In genomic region chr13:23620613-23621315, GRCh38 we compare ENCODE assay signal across 19 cellular contexts. TPM values are rescaled to one million over a fixed set of nuclear protein-coding genes. Genes with fewer than 3 reads are reported as not detected.
A peak's percentile ranks its signal among the peaks of the same experiment; 100 is the strongest.
DNase-seq lines count a peak whose midpoint lies in the region; ATAC-seq and TF ChIP-seq lines count a peak whose summit lies in the region.
"Had no signal": no experiment of that assay in that cellular context is flagged by ENCODE, and none has a peak within 500 bp of the region (broad histone marks: within the 10 kb centered on the region; RNA-seq: fewer than 3 reads in every experiment).

No MANE protein-coding gene starts in this region.

- no peak for TF ChIP-seq EP300 in gastroesophageal sphincter (IDR thresholded peaks at IDR 0.05)

- H3K4me2 ChIP-seq in neural progenitor cell, result no peak overlapping the region

- H3K9ac ChIP-seq in neural progenitor cell, result no peak overlapping the region

- peak; percentile 19 for ATAC-seq in GM18907 (IDR thresholded peaks at IDR 0.05; ENCODE audit: unreplicated experiment)
- ATAC-seq in RWPE2 (ENCODE audit: low read depth), result peak; percentile 7; the same call in 1 of the 3 replicates
- no peak for ATAC-seq in gastroesophageal sphincter
- ATAC-seq in GM18520 (IDR thresholded peaks at IDR 0.05; ENCODE audit: unreplicated experiment), result no peak
- ATAC-seq: effector memory CD8-positive, alpha-beta T cell; naive thymus-derived CD8-positive, alpha-beta T cell had no signal

- H3K27me3 ChIP-seq in RWPE2 (ENCODE audit: insufficient read depth, poor library complexity, severe bottlenecking) (no peaks in the 10 kb centered on the region), gastroesophageal sphincter (no peaks in the 10 kb centered on the region), neural progenitor cell (no peaks in the 10 kb centered on the region), Peyer's patch (no peaks in the 10 kb centered on the region)
- H3K27me3 ChIP-seq: gastrocnemius medialis had no signal

- peak overlapping the region; percentile 72 for H3K27ac Mint-ChIP-seq in neural progenitor cell
- H3K27ac Mint-ChIP-seq: activated T-cell treated with anti-CD3 and anti-CD28 coated beads, Interleukin-2, amount 50 U/mL, for 24 hours; effector memory CD8-positive, alpha-beta T cell; naive thymus-derived CD8-positive, alpha-beta T cell had no signal

- peaks cover 11% of the 10 kb centered on the region for H3K9me3 Mint-ChIP-seq in neural progenitor cell
- H3K9me3 Mint-ChIP-seq: activated T-cell treated with anti-CD3 and anti-CD28 coated beads, Interleukin-2, amount 50 U/mL, for 24 hours; effector memory CD8-positive, alpha-beta T cell had no signal

- no peaks in the 10 kb centered on the region for H3K79me2 ChIP-seq in neural progenitor cell (ENCODE audit: low read depth)

- H2AFZ ChIP-seq in neural progenitor cell (replicated peaks), result no peak overlapping the region

- no peaks in the 10 kb centered on the region for H3K36me3 ChIP-seq in RWPE2 (ENCODE audit: low read depth)
- H3K36me3 ChIP-seq in gastroesophageal sphincter, result peaks cover 0 to 9% of the 10 kb centered on the region in 2 donors
- H3K36me3 ChIP-seq in neural progenitor cell, result no peaks in the 10 kb centered on the region
- no peaks in the 10 kb centered on the region for H3K36me3 ChIP-seq in Peyer's patch
- H3K36me3 ChIP-seq: gastrocnemius medialis had no signal

- TF ChIP-seq CTCF in RWPE2 (IDR thresholded peaks at IDR 0.05; ENCODE audit: poor library complexity, severe bottlenecking) (no peak), gastroesophageal sphincter (IDR thresholded peaks at IDR 0.05) (no peak), neural progenitor cell (IDR thresholded peaks at IDR 0.05) (no peak), Peyer's patch (IDR thresholded peaks at IDR 0.05) (no peak)

- 63 to 69% methylated on average over 6 to 7 of the region's 8 CpGs for WGBS in gastroesophageal sphincter (ENCODE audit: low coverage in 1 of 2), 2 donors

- H3K27me3 Mint-ChIP-seq in neural progenitor cell (ENCODE audit: insufficient read depth, low read depth), result peaks cover 2% of the 10 kb centered on the region

- H3F3A ChIP-seq in neural progenitor cell (ENCODE audit: low read depth), result peaks cover 6% of the 10 kb centered on the region

- H3K9me3 ChIP-seq in RWPE2 (ENCODE audit: severe bottlenecking) (no peaks in the 10 kb centered on the region), gastroesophageal sphincter (no peaks in the 10 kb centered on the region), neural progenitor cell (ENCODE audit: low read depth) (no peaks in the 10 kb centered on the region), Peyer's patch (no peaks in the 10 kb centered on the region)
- H3K9me3 ChIP-seq: gastrocnemius medialis had no signal

- no peak for DNase-seq in RWPE2 (ENCODE audit: low spot score)
- no peak for DNase-seq in neural progenitor cell (ENCODE audit: low spot score)
- DNase-seq in Peyer's patch, result no peak
- DNase-seq in GDM1 (lab: John Stamatoyannopoulos, UW), result no peak
- no peak for DNase-seq in germinal center (ENCODE audit: low spot score)
- DNase-seq: activated CD4-positive, alpha-beta T cell treated with anti-CD3 and anti-CD28 coated beads, Interleukin-2, amount 50 U/mL, for 1 hour; activated T-cell treated with anti-CD3 and anti-CD28 coated beads, Interleukin-2, amount 50 U/mL, for 24 hours; central memory CD4-positive, alpha-beta T cell; effector memory CD8-positive, alpha-beta T cell; gastrocnemius medialis; MV-4-11; naive thymus-derived CD8-positive, alpha-beta T cell; NCI-H2029 treated with DMSO at 0.1 percent for 48 hours; NCI-H510A; substantia nigra had no signal

- peaks cover 41% of the 10 kb centered on the region for H3K36me3 Mint-ChIP-seq in neural progenitor cell
- H3K36me3 Mint-ChIP-seq: naive thymus-derived CD8-positive, alpha-beta T cell had no signal

- H3K4me1 Mint-ChIP-seq in neural progenitor cell, result peaks cover 21% of the 10 kb centered on the region

- H3K4me3 ChIP-seq in RWPE2 (ENCODE audit: severe bottlenecking) (no peak overlapping the region), gastroesophageal sphincter (no peak overlapping the region), neural progenitor cell (no peak overlapping the region), Peyer's patch (no peak overlapping the region)
- H3K4me3 ChIP-seq: gastrocnemius medialis had no signal

- H3K27ac ChIP-seq in RWPE2 (ENCODE audit: poor library complexity, severe bottlenecking) (no peak overlapping the region), gastroesophageal sphincter (peak overlapping the region in 3 of 4 donors; percentile 21 to 44 (median 33)), neural progenitor cell (no peak overlapping the region), Peyer's patch (no peak overlapping the region)
- H3K27ac ChIP-seq: gastrocnemius medialis had no signal

- peaks cover 4% of the 10 kb centered on the region for H4K20me1 ChIP-seq in neural progenitor cell (ENCODE audit: low read depth)

- H3K4me3 Mint-ChIP-seq in neural progenitor cell, result no peak overlapping the region
- H3K4me3 Mint-ChIP-seq: activated T-cell treated with anti-CD3 and anti-CD28 coated beads, Interleukin-2, amount 50 U/mL, for 24 hours; effector memory CD8-positive, alpha-beta T cell; naive thymus-derived CD8-positive, alpha-beta T cell had no signal

- TF ChIP-seq POLR2A in gastroesophageal sphincter (IDR thresholded peaks at IDR 0.05), result no peak
- no peak for TF ChIP-seq POLR2A in Peyer's patch (IDR thresholded peaks at IDR 0.05)

- peaks cover 7% of the 10 kb centered on the region for H3K4me1 ChIP-seq in RWPE2 (ENCODE audit: insufficient read depth, poor library complexity, severe bottlenecking)
- H3K4me1 ChIP-seq in gastroesophageal sphincter, result peaks cover 0 to 15% (median 0%) of the 10 kb centered on the region in 3 donors
- H3K4me1 ChIP-seq in neural progenitor cell, result peaks cover 6% of the 10 kb centered on the region
- no peaks in the 10 kb centered on the region for H3K4me1 ChIP-seq in Peyer's patch
- H3K4me1 ChIP-seq: gastrocnemius medialis had no signal

RNA-seq across cellular contexts. Expression of gene TNFRSF19, which starts 50.6 kb away (rescaled TPM):
- total RNA-seq in gastroesophageal sphincter (10 to 100 TPM in 2 of 4 donors, 1 to 10 TPM in 2; 4.1 to 14.7 (median 8.2) TPM), neural progenitor cell (ENCODE audit: low replicate concordance) (21.4 and 31.7 TPM in 2 replicates), Peyer's patch (1 to 10 TPM in 2 of 4 donors, under 1 TPM in 1, not detected in 1; 0.94 to 1.7 (median 1.2) TPM)
- total RNA-seq: G401 had no signal

Comparison
In these comparisons a context has a peak if more than half of its experiments do, and no peak if none do; other contexts are left out.
1. ATAC-seq: peak in GM18907 (single experiment) and RWPE2 (single experiment); none in gastroesophageal sphincter (single experiment) and GM18520 (single experiment).
2. H3K27ac ChIP-seq: peak in gastroesophageal sphincter (3 of 4); none in RWPE2 (single experiment), neural progenitor cell (single experiment) and Peyer's patch (0 of 4).